Comparison of ENCODE assay signal across 9 cellular contexts in the genomic region with DNA sequence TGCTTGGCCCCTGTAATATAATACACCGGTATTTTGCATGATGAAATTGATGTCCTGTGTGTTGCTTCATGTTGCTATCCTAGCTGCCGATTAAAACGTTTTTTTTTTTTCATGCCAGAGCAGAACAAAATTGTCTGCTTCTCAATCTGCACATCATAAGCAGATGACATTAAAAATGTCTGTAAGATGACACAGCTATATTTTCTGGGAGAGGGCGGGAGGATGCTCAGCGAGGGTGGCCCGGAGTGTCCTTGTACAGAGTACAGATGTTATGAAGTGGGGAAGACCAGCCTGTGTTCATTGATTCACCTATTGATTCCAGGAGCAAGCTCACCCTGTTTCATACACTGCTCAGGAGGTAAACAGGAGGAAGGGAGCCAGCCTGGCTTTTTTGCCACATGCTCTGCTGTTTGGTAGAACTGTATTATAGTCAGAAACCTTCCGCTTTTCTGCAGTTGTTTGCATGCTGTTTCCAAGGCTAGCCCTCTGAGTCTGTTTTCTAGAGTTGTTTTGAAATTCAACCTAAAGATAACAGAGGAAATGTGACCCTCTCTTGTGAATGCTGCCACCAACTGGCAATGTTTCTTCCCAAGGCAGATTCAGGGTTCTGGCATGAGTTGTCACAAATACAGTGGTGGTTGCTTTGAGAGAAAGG. TPM values are rescaled to one million over a fixed set of nuclear protein-coding genes. Genes with fewer than 3 reads are reported as not detected.
DNase-seq lines count a peak whose midpoint lies in the region; ATAC-seq and TF ChIP-seq lines count a peak whose summit lies in the region.
"Had no signal": no experiment of that assay in that cellular context is flagged by ENCODE, and none has a peak within 500 bp of the region (broad histone marks: within the 10 kb centered on the region; RNA-seq: fewer than 3 reads in every experiment).

No MANE protein-coding gene starts in this region.

- H3K4me3 ChIP-seq in heart left ventricle (no peak overlapping the region), upper lobe of right lung (no peak overlapping the region)

- WGBS in heart left ventricle, 4 donors = 46 to 58% (median 50%) methylated on average over 7 of the region's 7 CpGs

- peaks cover 0 to 18% (median 0%) of the 10 kb centered on the region in 9 donors for H3K27me3 ChIP-seq in heart left ventricle
- no peaks in the 10 kb centered on the region for H3K27me3 ChIP-seq in upper lobe of right lung

- peaks cover 64% of the 10 kb centered on the region for H3K4me1 Mint-ChIP-seq in T-helper 2 cell treated with Interferon-gamma antibody and Interleukin-4, amounts not matched to agents 5 μg/mL and 100 μg/mL, for 36 hours (ENCODE audit: low read depth)
- H3K4me1 Mint-ChIP-seq: central memory CD8-positive, alpha-beta T cell had no signal

- H3K27ac Mint-ChIP-seq in T-helper 2 cell treated with Interferon-gamma antibody and Interleukin-4, amounts not matched to agents 5 μg/mL and 100 μg/mL, for 36 hours = peak overlapping the region; percentile 86

- intact Hi-C loops in heart left ventricle (cut with DNase I) = loop anchor here in 3 of 10 donors (5.0 to 10.0 kb wide), 3 partner anchors 74 to 836 kb away; no protein-coding TSS in a partner anchor
- intact Hi-C loops in left ventricle myocardium superior (cut with micrococcal nuclease) = loop anchor here (10.0 kb wide), 1 partner anchor 314 kb away; no protein-coding TSS in a partner anchor
- intact Hi-C loops in upper lobe of right lung (cut with DNase I) = no loop called here

- H3K9me3 ChIP-seq in heart left ventricle (no peaks in the 10 kb centered on the region), upper lobe of right lung (no peaks in the 10 kb centered on the region)

- ATAC-seq in heart left ventricle (no peak), left ventricle myocardium superior (no peak), upper lobe of right lung (peak; percentile 32)
- ATAC-seq in activated CD4-positive, CD25-positive, alpha-beta regulatory T cell treated with anti-CD3 and anti-CD28 coated beads, Interleukin-2, amount 50 U/mL, for 24 hours = no peak

- peaks cover 31% of the 10 kb centered on the region for H3K27me3 Mint-ChIP-seq in T-helper 2 cell treated with Interferon-gamma antibody and Interleukin-4, amounts not matched to agents 5 μg/mL and 100 μg/mL, for 36 hours (ENCODE audit: low read depth)

- H3K27ac ChIP-seq in heart left ventricle = peak overlapping the region in 2 of 12 donors; percentile 25 to 30
- H3K27ac ChIP-seq in upper lobe of right lung = no peak overlapping the region

- peaks cover 2% of the 10 kb centered on the region for H3K36me3 Mint-ChIP-seq in T-helper 2 cell treated with Interferon-gamma antibody and Interleukin-4, amounts not matched to agents 5 μg/mL and 100 μg/mL, for 36 hours (ENCODE audit: low read depth)

- peak overlapping the region; percentile 74 for H3K4me3 Mint-ChIP-seq in T-helper 2 cell treated with Interferon-gamma antibody and Interleukin-4, amounts not matched to agents 5 μg/mL and 100 μg/mL, for 36 hours
- H3K4me3 Mint-ChIP-seq: central memory CD8-positive, alpha-beta T cell had no signal

- H3K4me1 ChIP-seq in heart left ventricle (peaks cover 0 to 23% (median 8%) of the 10 kb centered on the region in 12 donors), upper lobe of right lung (peaks cover 19% of the 10 kb centered on the region)

- H3K9me3 Mint-ChIP-seq in T-helper 2 cell treated with Interferon-gamma antibody and Interleukin-4, amounts not matched to agents 5 μg/mL and 100 μg/mL, for 36 hours = no peaks in the 10 kb centered on the region

- peak in 9 of 12 donors; percentile 17 to 58 (median 39) for TF ChIP-seq CTCF in heart left ventricle (IDR thresholded peaks at IDR 0.05)
- TF ChIP-seq CTCF in upper lobe of right lung (IDR thresholded peaks at IDR 0.05) = peak; percentile 47

- no peaks in the 10 kb centered on the region for H3K36me3 ChIP-seq in heart left ventricle
- H3K36me3 ChIP-seq in upper lobe of right lung = no peaks in the 10 kb centered on the region

- no peak for TF ChIP-seq POLR2A in heart left ventricle (IDR thresholded peaks at IDR 0.05)

- no peak for DNase-seq in heart left ventricle
- no peak for DNase-seq in left ventricle myocardium superior
- peak; percentile 76 for DNase-seq in NCI-H1694 treated with DMSO at 0.1 percent for 48 hours (lab: John Stamatoyannopoulos, UW)
- DNase-seq in T-helper 2 cell treated with Interferon-gamma antibody and Interleukin-4, amounts not matched to agents 5 μg/mL and 100 μg/mL, for 36 hours (ENCODE audit: low spot score) = peak; percentile 24
- peak; percentile 76 for DNase-seq in globus pallidus (ENCODE audit: low spot score)
- no peak for DNase-seq in upper lobe of right lung
- DNase-seq in epidermal melanocyte (ENCODE audit: insufficient read length, low spot score) = no peak

RNA-seq across cellular contexts. Expression of a gene that starts 4.7 kb away (rescaled TPM):
- total RNA-seq in heart left ventricle (10 to 100 TPM in 7 of 9 donors, 1 to 10 TPM in 2; 6.5 to 54.9 (median 14.4) TPM), left ventricle myocardium superior (11.3 TPM), upper lobe of right lung (43.8 TPM)
- 10 to 100 TPM in 1 of 2 donors, 1 to 10 TPM in 1; 3.4 to 42.9 TPM for polyA plus RNA-seq in heart left ventricle

Comparison
In these comparisons a context has a peak if more than half of its experiments do, and no peak if none do; other contexts are left out.
1. DNase-seq: peak in NCI-H1694 treated with DMSO at 0.1 percent for 48 hours (single experiment), T-helper 2 cell treated with Interferon-gamma antibody and Interleukin-4, amounts not matched to agents 5 μg/mL and 100 μg/mL, for 36 hours (single experiment) and globus pallidus (single experiment); none in heart left ventricle (0 of 5), left ventricle myocardium superior (single experiment), upper lobe of right lung (single experiment) and epidermal melanocyte (single experiment).